ENCODE assay signal across 16 cellular contexts in the genomic region with DNA sequence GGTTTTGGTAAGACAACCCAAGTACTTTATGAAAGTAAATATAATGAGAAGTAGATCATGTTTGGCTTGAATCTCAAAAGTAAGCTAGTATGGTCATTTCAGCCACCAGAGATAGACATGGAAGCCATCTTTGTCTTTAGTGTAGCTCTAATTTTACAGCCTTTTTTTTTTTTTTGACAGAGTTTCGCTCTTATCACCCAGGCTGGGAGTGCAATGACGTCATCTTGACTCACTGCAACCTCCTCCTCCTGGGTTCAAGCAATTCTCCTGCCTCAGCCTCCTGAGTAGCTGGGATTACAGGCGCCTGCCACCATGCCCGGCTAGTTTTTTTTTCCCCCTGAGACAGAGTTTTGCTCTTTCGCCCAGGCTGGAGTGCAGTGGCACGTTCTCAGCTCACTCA. TPM values are rescaled to one million over a fixed set of nuclear protein-coding genes. Genes with fewer than 3 reads are reported as not detected.
DNase-seq lines count a peak whose midpoint lies in the region; ATAC-seq, FAIRE-seq and TF ChIP-seq lines count a peak whose summit lies in the region.
"Not testable (repeated sequence)": the region's sequence is repeated elsewhere in the genome, so short reads cannot be mapped to it uniquely, and the experiment has no call there.
"Had no signal": no experiment of that assay in that cellular context is flagged by ENCODE, and none has a peak within 500 bp of the region (broad histone marks: within the 10 kb centered on the region; RNA-seq: fewer than 3 reads in every experiment).

No MANE protein-coding gene starts in this region.

- not testable (repeated sequence) for H3K27ac ChIP-seq in A549; K562 (ENCODE audit: extremely low read depth, low read depth, low read length)

- not testable (repeated sequence) for H3K4me2 ChIP-seq in A549; K562 (ENCODE audit: insufficient read depth, low read length)

- CTCF ChIA-PET in A549 (lab: Yijun Ruan, JAX): interaction anchor here (0.6 to 1.3 kb wide), 3 partner anchors 8 to 15 kb away, joined by 3 to 4 read pairs (median 3); partner anchors contain the start of gene COX8C
- CTCF ChIA-PET in K562 (lab: Yijun Ruan, JAX; ENCODE audit: low intra/inter-chr PET ratio): interaction anchor here (0.6 kb wide), 1 partner anchor 12 kb away, joined by 4 read pairs; no protein-coding TSS in a partner anchor

- in situ Hi-C loops in K562 (cut with MboI): not testable (repeated sequence)

- H3K4me3 ChIP-seq in A549; NB4 (ENCODE audit: low read depth, low read length); K562: not testable (repeated sequence)

- not testable (repeated sequence) for DNase-seq in A549 (ENCODE audit: low read depth in 1 of 2, low spot score in 1 of 2)
- DNase-seq in ELR (ENCODE audit: low read depth) (peak; percentile 27), HT1080 (ENCODE audit: low read depth) (peak; percentile 60), M059J (ENCODE audit: low read depth) (peak; percentile 21), NB4 (ENCODE audit: low read depth) (peak; percentile 14), OCI-M1 (lab: John Stamatoyannopoulos, UW) (peak; percentile 45), K562 (ENCODE audit: extremely low read depth in 1 of 4, low spot score in 3 of 4) (peak in 1 of 4 experiments; percentile 47)

- TF ChIP-seq POLR2A in A549 (IDR thresholded peaks at IDR 0.05; ENCODE audit: low read length); NB4 (IDR thresholded peaks at IDR 0.05; ENCODE audit: extremely low read depth, insufficient read length); K562 (conservative IDR thresholded peaks at IDR 0.05): not testable (repeated sequence)

- not testable (repeated sequence) for H3K79me2 ChIP-seq in K562 (ENCODE audit: control insufficient read depth, insufficient read depth, low read length)

- H3K36me3 ChIP-seq in K562 (ENCODE audit: control insufficient read depth, insufficient read depth, low read length): not testable (repeated sequence)

- intact Hi-C loops in K562 (cut with micrococcal nuclease): not testable (repeated sequence)

- peak overlapping the region; percentile 44 for H2AFZ ChIP-seq in K562 (ENCODE audit: low read depth, low read length)

- TF ChIP-seq RAD21 in A549 (conservative IDR thresholded peaks at IDR 0.05 in 1 of 2, IDR thresholded peaks at IDR 0.05 in 1 of 2); K562 (CRISPR knock-in tag; conservative IDR thresholded peaks at IDR 0.05 in 1 of 2, IDR thresholded peaks at IDR 0.05 in 1 of 2): not testable (repeated sequence)

- H3K4me1 ChIP-seq in A549; K562 (replicated peaks in 1 of 2; ENCODE audit: control insufficient read depth in 2 of 2, insufficient read depth in 2 of 2, low read length in 2 of 2): not testable (repeated sequence)

- ATAC-seq in A549: not testable (repeated sequence)
- ATAC-seq in K562: peak; percentile 66

- not testable (repeated sequence) for H3K9me3 ChIP-seq in A549; K562 (replicated peaks; ENCODE audit: control insufficient read depth, insufficient read depth, low read depth, low read length)

- POLR2A ChIA-PET in A549 (lab: Yijun Ruan, JAX): not testable (repeated sequence)
- POLR2A ChIA-PET in K562 (lab: Yijun Ruan, JAX): interaction anchor here (0.7 kb wide), 1 partner anchor 36 kb away, joined by 3 read pairs; no protein-coding TSS in a partner anchor

- not testable (repeated sequence) for TF ChIP-seq EP300 in A549 (IDR thresholded peaks at IDR 0.05); K562 (IDR thresholded peaks at IDR 0.05; ENCODE audit: low read length)

- not testable (repeated sequence) for H3K9me1 ChIP-seq in K562 (ENCODE audit: control insufficient read depth, insufficient read depth, low read length)

- not testable (repeated sequence) for TF ChIP-seq CTCF in A549 (IDR thresholded peaks at IDR 0.05); NB4 (IDR thresholded peaks at IDR 0.05; ENCODE audit: low read depth, low read length); K562 (IDR thresholded peaks at IDR 0.05 in 2 of 3, conservative IDR thresholded peaks at IDR 0.05 in 1 of 3; ENCODE audit: insufficient read depth in 2 of 3, low read depth in 1 of 3, low read length in 3 of 3)

- not testable (repeated sequence) for H3K27me3 ChIP-seq in K562 (ENCODE audit: control insufficient read depth in 2 of 2, insufficient read depth in 2 of 2, low read length in 2 of 2)

- not testable (repeated sequence) for FAIRE-seq in A549 (lab: Jason Lieb, UNC); K562 (lab: Jason Lieb, UNC)

- not testable (repeated sequence) for BruUV-seq in K562 (replicated peaks; lab: Mats Ljungman, UMichigan)

- not testable (repeated sequence) for H3K9ac ChIP-seq in K562 (ENCODE audit: insufficient read depth in 1 of 2, low read depth in 2 of 2, low read length in 2 of 2)

- 72% methylated on average over 6 of the region's 6 CpGs for WGBS in A549 (ENCODE audit: missing lambda C conversion rate)
- 10% methylated on average over 2 of the region's 6 CpGs for WGBS in K562 (ENCODE audit: insufficient coverage, low coverage, missing lambda C conversion rate)

- not testable (repeated sequence) for H4K20me1 ChIP-seq in K562 (replicated peaks; ENCODE audit: control insufficient read depth, insufficient read depth, low read length)

TF ChIP-seq in A549, 52 proteins besides CTCF, POLR2A, EP300 and RAD21:
- TF ChIP-seq FOSL2 (IDR thresholded peaks at IDR 0.05): not testable (repeated sequence)
- 0 out of 2 replicates have a peak, but pooled peaks have one; percentile 6 for TF ChIP-seq FOSL2 (CRISPR knock-in tag; IDR thresholded peaks at IDR 0.05)

TF ChIP-seq in K562, 482 proteins besides CTCF, POLR2A, EP300 and RAD21 (continues in another document):
- TF ChIP-seq JUND (IDR thresholded peaks at IDR 0.05; ENCODE audit: borderline replicate concordance, low read depth, low read length) (peak; percentile 88), JUND (tag; IDR thresholded peaks at IDR 0.05; ENCODE audit: borderline replicate concordance, low read depth, low read length) (peak; percentile 88)

RNA-seq across cellular contexts. Expression of gene COX8C, which starts 7.9 kb away (rescaled TPM):
- polyA plus RNA-seq in A549 (2011; rRNA removed): not detected in 2 replicates
- not detected in 2 replicates for polyA plus RNA-seq in A549 (2012; cell fraction: cytosol; rRNA removed)
- not detected in 2 replicates for polyA plus RNA-seq in A549 (2012; cell fraction: nucleus; rRNA removed)
- polyA plus RNA-seq in A549 (2017; fragmentation: RNase III; extraction: RNeasy Plus Mini Kit Qiagen cat#74134 plus additional on column Dnase treatment): not detected in 3 replicates
- not detected in 2 replicates for polyA minus RNA-seq in A549 (2011; rRNA and poly(A)+ RNA removed)
- not detected in 2 replicates for total RNA-seq in HT1080 (2014; rRNA removed; shearing (Covaris generic))
- polyA plus RNA-seq in HT1080 (2015; cell fraction: cytosol; rRNA removed): not detected in 2 replicates
- polyA plus RNA-seq in HT1080 (2015; cell fraction: nucleus; rRNA removed): not detected in 2 replicates
- not detected in 2 replicates for total RNA-seq in M059J (2014; rRNA removed; shearing (Covaris generic))
- not detected in 2 replicates for total RNA-seq in K562 (2011; cell fraction: chromatin; rRNA removed; ENCODE audit: low replicate concordance)
- not detected in 2 replicates for total RNA-seq in K562 (2011; cell fraction: nucleolus; rRNA removed)
- total RNA-seq in K562 (2011; cell fraction: nucleoplasm; rRNA removed): not detected in 2 replicates
- total RNA-seq in K562 (2014; rRNA removed): not detected in 2 replicates
- total RNA-seq in K562 (2014; rRNA removed; fragmentation: Illumina TruSeq; extraction: Trizol): not detected in 2 replicates
- not detected in 2 replicates for total RNA-seq in K562 (2015; rRNA removed; fragmentation: Illumina TruSeq; extraction: Trizol)
- not detected in 2 replicates for total RNA-seq in K562 (2021)
- polyA plus RNA-seq in K562 (2011; rRNA removed): not detected in 2 replicates
- polyA plus RNA-seq in K562 (2011; cell fraction: cytosol; rRNA removed): not detected in 2 replicates
- not detected in 2 replicates for polyA plus RNA-seq in K562 (2011; cell fraction: nucleus; rRNA removed)
- not detected in 2 replicates for polyA plus RNA-seq in K562 (2012)
- not detected in 2 replicates for polyA plus RNA-seq in K562 (2014; fragmentation: Illumina TruSeq; extraction: Trizol)
- not detected for polyA plus RNA-seq in K562 (2014; fragmentation: Nextera tagmentation; extraction: Ambion mirVana)
- polyA plus RNA-seq in K562 (2014; rRNA removed): not detected in 2 replicates
- polyA minus RNA-seq in K562 (2011; rRNA and poly(A)+ RNA removed): not detected in 2 replicates
- polyA minus RNA-seq in K562 (2011; cell fraction: cytosol; rRNA and poly(A)+ RNA removed): not detected in 2 replicates
- polyA minus RNA-seq in K562 (2011; cell fraction: nucleus; rRNA and poly(A)+ RNA removed): not detected in 2 replicates
- total RNA-seq: A172; A673; CD4-positive, alpha-beta memory T cell; CD4-positive, CD25-positive, alpha-beta regulatory T cell; CD8-positive, alpha-beta memory T cell; G401; GM12878 had no signal
- polyA plus RNA-seq: AG04450; CD14-positive monocyte; CD4-positive, alpha-beta memory T cell; CD8-positive, alpha-beta memory T cell had no signal

RNA-seq across cellular contexts. Expression of gene BTBD7, which starts 22.0 kb away (rescaled TPM):
- polyA plus RNA-seq in A549 (2011; rRNA removed) (17.4 and 18.9 TPM in 2 replicates), A549 (2017; fragmentation: RNase III; extraction: RNeasy Plus Mini Kit Qiagen cat#74134 plus additional on column Dnase treatment) (11.1 to 11.5 TPM (median 11.4 TPM) in 3 replicates), K562 (2011; rRNA removed) (7.1 and 7.6 TPM in 2 replicates), K562 (2014; fragmentation: Illumina TruSeq; extraction: Trizol) (5.8 and 6.2 TPM in 2 replicates), K562 (2014; fragmentation: Nextera tagmentation; extraction: Ambion mirVana) (1 to 10 TPM; 2.5 to 4.5 TPM), K562 (2014; rRNA removed) (4.5 and 5.2 TPM in 2 replicates)
- 7.8 and 9.5 TPM in 2 replicates for polyA plus RNA-seq in A549 (2012; cell fraction: cytosol; rRNA removed)
- polyA plus RNA-seq in A549 (2012; cell fraction: nucleus; rRNA removed): 8.5 and 8.6 TPM in 2 replicates
- 38.1 and 42.6 TPM in 2 replicates for polyA minus RNA-seq in A549 (2011; rRNA and poly(A)+ RNA removed)
- 13.7 and 16.8 TPM in 2 replicates for total RNA-seq in HT1080 (2014; rRNA removed; shearing (Covaris generic))
- polyA plus RNA-seq in HT1080 (2015; cell fraction: cytosol; rRNA removed): 12.8 and 15.4 TPM in 2 replicates
- polyA plus RNA-seq in HT1080 (2015; cell fraction: nucleus; rRNA removed): 14.1 and 14.6 TPM in 2 replicates
- total RNA-seq in M059J (2014; rRNA removed; shearing (Covaris generic)): 8.2 and 9.4 TPM in 2 replicates
- total RNA-seq in K562 (2011; cell fraction: chromatin; rRNA removed; ENCODE audit: low replicate concordance): 9.3 and 32.8 TPM in 2 replicates
- 6.2 and 9.1 TPM in 2 replicates for total RNA-seq in K562 (2011; cell fraction: nucleolus; rRNA removed)
- 11.4 and 16.4 TPM in 2 replicates for total RNA-seq in K562 (2011; cell fraction: nucleoplasm; rRNA removed)
- total RNA-seq in K562 (2014; rRNA removed) (5.3 and 5.8 TPM in 2 replicates), K562 (2014; rRNA removed; fragmentation: Illumina TruSeq; extraction: Trizol) (8.5 and 9.6 TPM in 2 replicates), K562 (2015; rRNA removed; fragmentation: Illumina TruSeq; extraction: Trizol) (8.7 and 9.8 TPM in 2 replicates), K562 (2021) (12.3 and 12.9 TPM in 2 replicates)
- 5.3 and 6.2 TPM in 2 replicates for polyA plus RNA-seq in K562 (2011; cell fraction: cytosol; rRNA removed)
- 5.9 and 7.2 TPM in 2 replicates for polyA plus RNA-seq in K562 (2011; cell fraction: nucleus; rRNA removed)
- polyA plus RNA-seq in K562 (2012): 5.0 TPM in 2 replicates
- 15.0 and 16.7 TPM in 2 replicates for polyA minus RNA-seq in K562 (2011; rRNA and poly(A)+ RNA removed)
- polyA minus RNA-seq in K562 (2011; cell fraction: cytosol; rRNA and poly(A)+ RNA removed): 7.6 and 9.7 TPM in 2 replicates
- polyA minus RNA-seq in K562 (2011; cell fraction: nucleus; rRNA and poly(A)+ RNA removed): 3.8 and 5.8 TPM in 2 replicates
